15 cellular contexts compared by ENCODE assay signal in genomic region chr2:174581543-174581942, GRCh38. TPM values are rescaled to one million over a fixed set of nuclear protein-coding genes. Genes with fewer than 3 reads are reported as not detected.
A peak's percentile ranks its signal among the peaks of the same experiment; 100 is the strongest.
DNase-seq lines count a peak whose midpoint lies in the region; ATAC-seq, FAIRE-seq and TF ChIP-seq lines count a peak whose summit lies in the region.
"Had no signal": no experiment of that assay in that cellular context is flagged by ENCODE, and none has a peak within 500 bp of the region (broad histone marks: within the 10 kb centered on the region; RNA-seq: fewer than 3 reads in every experiment).

No MANE protein-coding gene starts in this region.

- peaks cover 74% of the 10 kb centered on the region for H3K4me1 Mint-ChIP-seq in activated CD4-positive, alpha-beta T cell treated with anti-CD3 and anti-CD28 coated beads for 36 hours
- peaks cover 10% of the 10 kb centered on the region for H3K4me1 Mint-ChIP-seq in neural progenitor cell

- H3F3A ChIP-seq in neural progenitor cell (ENCODE audit: low read depth): no peaks in the 10 kb centered on the region

- no peaks in the 10 kb centered on the region for H3K79me2 ChIP-seq in K562 (ENCODE audit: control insufficient read depth, insufficient read depth, low read length)
- H3K79me2 ChIP-seq in neural progenitor cell (ENCODE audit: low read depth): no peaks in the 10 kb centered on the region

- in situ Hi-C loops in K562 (cut with MboI): no loop called here

- H3K36me3 ChIP-seq in K562 (ENCODE audit: control insufficient read depth, insufficient read depth, low read length): no peaks in the 10 kb centered on the region
- no peaks in the 10 kb centered on the region for H3K36me3 ChIP-seq in neural progenitor cell

- H3K4me3 Mint-ChIP-seq in activated CD4-positive, alpha-beta T cell treated with anti-CD3 and anti-CD28 coated beads for 36 hours: no peak overlapping the region
- H3K4me3 Mint-ChIP-seq in neural progenitor cell: no peak overlapping the region

- no peak for TF ChIP-seq RAD21 in K562 (CRISPR knock-in tag; conservative IDR thresholded peaks at IDR 0.05 in 1 of 2, IDR thresholded peaks at IDR 0.05 in 1 of 2)

- no peak overlapping the region for H3K4me3 ChIP-seq in K562
- no peak overlapping the region for H3K4me3 ChIP-seq in neural progenitor cell
- H3K4me3 ChIP-seq: suprapubic skin had no signal

- TF ChIP-seq POLR2A in K562 (conservative IDR thresholded peaks at IDR 0.05): no peak

- no peaks in the 10 kb centered on the region; the same call in 1 of the 2 replicates for H4K20me1 ChIP-seq in K562 (replicated peaks; ENCODE audit: control insufficient read depth, insufficient read depth, low read length)
- no peaks in the 10 kb centered on the region for H4K20me1 ChIP-seq in neural progenitor cell (ENCODE audit: low read depth)

- 9% methylated on average over 4 of the region's 4 CpGs for WGBS in K562 (ENCODE audit: insufficient coverage, low coverage, missing lambda C conversion rate)

- POLR2A ChIA-PET in activated CD4-positive, alpha-beta T cell treated with anti-CD3 and anti-CD28 coated beads for 36 hours (lab: Charles Lee): interaction anchor here (0.6 kb wide), 1 partner anchor 88 kb away, joined by 3 read pairs; no protein-coding TSS in a partner anchor
- POLR2A ChIA-PET in K562 (lab: Yijun Ruan, JAX): no interaction called here

- no peak for TF ChIP-seq CTCF in K562 (IDR thresholded peaks at IDR 0.05 in 2 of 3, conservative IDR thresholded peaks at IDR 0.05 in 1 of 3; ENCODE audit: insufficient read depth in 2 of 3, low read depth in 1 of 3, low read length in 3 of 3)
- no peak for TF ChIP-seq CTCF in neural progenitor cell (IDR thresholded peaks at IDR 0.05)

- FAIRE-seq in K562 (lab: Jason Lieb, UNC): no peak
- FAIRE-seq: A204.1 had no signal

- no TSS peak for BruUV-seq in K562 (replicated peaks; lab: Mats Ljungman, UMichigan)

- DNase-seq in activated CD4-positive, alpha-beta T cell treated with anti-CD3 and anti-CD28 coated beads for 36 hours: no peak
- no peak for DNase-seq in activated CD4-positive, alpha-beta T cell treated with anti-CD3 and anti-CD28 coated beads, Interleukin-2, amount 50 U/mL, for 48 hours
- no peak for DNase-seq in K562 (ENCODE audit: extremely low read depth in 1 of 4, low spot score in 3 of 4)
- DNase-seq in stimulated activated naive CD8-positive, alpha-beta T cell treated with anti-CD3 and anti-CD28 coated beads, Interleukin-15, Interleukin-2, amounts not matched to agents 100 U/mL and 50 U/mL, for 24 hours: no peak
- DNase-seq in NCI-H2081 (lab: John Stamatoyannopoulos, UW): no peak
- no peak for DNase-seq in neural progenitor cell (ENCODE audit: low spot score)
- no peak for DNase-seq in DMS114 treated with DMSO at 0.1 percent for 48 hours (lab: John Stamatoyannopoulos, UW; ENCODE audit: unreplicated experiment)
- DNase-seq: Caco-2, cortex of kidney, NCI-H1048, NCI-H510A treated with DMSO at 0.1 percent for 48 hours had no signal

- CTCF ChIA-PET in activated CD4-positive, alpha-beta T cell treated with anti-CD3 and anti-CD28 coated beads for 36 hours (lab: Charles Lee): interaction anchor here (0.6 to 12.9 kb wide), 11 partner anchors 10 to 210 kb away, joined by 3 to 172 read pairs (median 9); partner anchors contain the start of gene WIPF1
- CTCF ChIA-PET in K562 (lab: Yijun Ruan, JAX; ENCODE audit: low intra/inter-chr PET ratio): no interaction called here

- no peak overlapping the region for H3K27ac ChIP-seq in K562 (ENCODE audit: extremely low read depth, low read depth, low read length)
- no peak overlapping the region for H3K27ac ChIP-seq in neural progenitor cell
- H3K27ac ChIP-seq: suprapubic skin had no signal

- H3K4me2 ChIP-seq in K562 (ENCODE audit: insufficient read depth, low read length) (no peak overlapping the region), neural progenitor cell (no peak overlapping the region)

- no peak for TF ChIP-seq EP300 in K562 (IDR thresholded peaks at IDR 0.05; ENCODE audit: low read length)

- H3K4me1 ChIP-seq in K562 (replicated peaks in 1 of 2; ENCODE audit: control insufficient read depth in 2 of 2, insufficient read depth in 2 of 2, low read length in 2 of 2): no peaks in the 10 kb centered on the region
- no peaks in the 10 kb centered on the region for H3K4me1 ChIP-seq in neural progenitor cell
- H3K4me1 ChIP-seq: Caco-2 had no signal

- peaks cover 0 to 4% of the 10 kb centered on the region in 2 experiments; a peak in 1 of 5 replicates for H3K27me3 ChIP-seq in K562 (ENCODE audit: control insufficient read depth in 2 of 2, insufficient read depth in 2 of 2, low read length in 2 of 2)
- no peaks in the 10 kb centered on the region for H3K27me3 ChIP-seq in neural progenitor cell
- H3K27me3 ChIP-seq: suprapubic skin had no signal

- H2AFZ ChIP-seq in K562 (ENCODE audit: low read depth, low read length) (no peak overlapping the region), neural progenitor cell (replicated peaks) (no peak overlapping the region)

- no peaks in the 10 kb centered on the region for H3K27me3 Mint-ChIP-seq in activated CD4-positive, alpha-beta T cell treated with anti-CD3 and anti-CD28 coated beads for 36 hours
- no peaks in the 10 kb centered on the region for H3K27me3 Mint-ChIP-seq in neural progenitor cell (ENCODE audit: insufficient read depth, low read depth)

- H3K36me3 Mint-ChIP-seq in activated CD4-positive, alpha-beta T cell treated with anti-CD3 and anti-CD28 coated beads for 36 hours (ENCODE audit: low read depth): peaks cover 54% of the 10 kb centered on the region
- H3K36me3 Mint-ChIP-seq in neural progenitor cell: peaks cover 3% of the 10 kb centered on the region

- no peak for ATAC-seq in activated CD4-positive, alpha-beta T cell treated with anti-CD3 and anti-CD28 coated beads for 36 hours
- ATAC-seq in HG03066 (IDR thresholded peaks at IDR 0.05; ENCODE audit: low read depth, unreplicated experiment) (peak; percentile 47), K562 (no peak)
- ATAC-seq in stimulated activated naive CD8-positive, alpha-beta T cell treated with anti-CD3 and anti-CD28 coated beads, Interleukin-15, Interleukin-2, amounts not matched to agents 100 U/mL and 50 U/mL, for 24 hours: peak; percentile 26
- ATAC-seq: HCT116 had no signal

- H3K27ac Mint-ChIP-seq in activated CD4-positive, alpha-beta T cell treated with anti-CD3 and anti-CD28 coated beads for 36 hours: peak overlapping the region; percentile 72
- H3K27ac Mint-ChIP-seq in neural progenitor cell: no peak overlapping the region

- H3K9ac ChIP-seq in K562 (ENCODE audit: insufficient read depth in 1 of 2, low read depth in 2 of 2, low read length in 2 of 2) (no peak overlapping the region), neural progenitor cell (no peak overlapping the region)

- no peaks in the 10 kb centered on the region for H3K9me1 ChIP-seq in K562 (ENCODE audit: control insufficient read depth, insufficient read depth, low read length)

- intact Hi-C loops in activated CD4-positive, alpha-beta T cell treated with anti-CD3 and anti-CD28 coated beads for 36 hours (cut with DNase I, micrococcal nuclease): no loop called here
- intact Hi-C loops in K562 (cut with micrococcal nuclease): no loop called here

- H3K9me3 Mint-ChIP-seq in activated CD4-positive, alpha-beta T cell treated with anti-CD3 and anti-CD28 coated beads for 36 hours (ENCODE audit: low read depth): no peaks in the 10 kb centered on the region
- H3K9me3 Mint-ChIP-seq in neural progenitor cell: no peaks in the 10 kb centered on the region

- H3K9me3 ChIP-seq in K562 (replicated peaks; ENCODE audit: control insufficient read depth, insufficient read depth, low read depth, low read length) (no peaks in the 10 kb centered on the region), neural progenitor cell (ENCODE audit: low read depth) (no peaks in the 10 kb centered on the region)
- H3K9me3 ChIP-seq: suprapubic skin had no signal

RNA-seq across cellular contexts. Expression of gene WIPF1, which starts 16.1 kb away (rescaled TPM):
- total RNA-seq in activated CD4-positive, alpha-beta T cell treated with anti-CD3 and anti-CD28 coated beads for 36 hours: 100 to 1,000 TPM; 161 to 188 TPM
- 1.3 and 2.3 TPM in 2 replicates for total RNA-seq in K562 (2011; cell fraction: chromatin; rRNA removed; ENCODE audit: low replicate concordance)
- total RNA-seq in K562 (2011; cell fraction: nucleolus; rRNA removed): 0.33 and 0.39 TPM in 2 replicates
- 0.95 and 1.4 TPM in 2 replicates for total RNA-seq in K562 (2011; cell fraction: nucleoplasm; rRNA removed)
- total RNA-seq in K562 (2014; rRNA removed) (0.49 and 2.4 TPM in 2 replicates), K562 (2014; rRNA removed; fragmentation: Illumina TruSeq; extraction: Trizol) (2.4 TPM in 2 replicates), K562 (2015; rRNA removed; fragmentation: Illumina TruSeq; extraction: Trizol) (4.9 and 5.8 TPM in 2 replicates), K562 (2021) (3.8 and 4.9 TPM in 2 replicates), neural progenitor cell (ENCODE audit: low replicate concordance) (14.6 and 17.2 TPM in 2 replicates)
- polyA plus RNA-seq in K562 (2011; rRNA removed) (0.54 and 3.7 TPM in 2 replicates), K562 (2014; fragmentation: Illumina TruSeq; extraction: Trizol) (3.0 and 3.6 TPM in 2 replicates), K562 (2014; fragmentation: Nextera tagmentation; extraction: Ambion mirVana) (under 1 TPM; 0.61 to 0.92 TPM), K562 (2014; rRNA removed) (1.8 and 2.5 TPM in 2 replicates)
- polyA plus RNA-seq in K562 (2011; cell fraction: cytosol; rRNA removed): 0.42 and 2.4 TPM in 2 replicates
- 0.75 and 3.5 TPM in 2 replicates for polyA plus RNA-seq in K562 (2011; cell fraction: nucleus; rRNA removed)
- polyA plus RNA-seq in K562 (2012): 6.6 and 14.1 TPM in 2 replicates
- 0.32 and 4.6 TPM in 2 replicates for polyA minus RNA-seq in K562 (2011; rRNA and poly(A)+ RNA removed)
- 0.48 and 2.4 TPM in 2 replicates for polyA minus RNA-seq in K562 (2011; cell fraction: cytosol; rRNA and poly(A)+ RNA removed)
- 0.27 and 5.9 TPM in 2 replicates for polyA minus RNA-seq in K562 (2011; cell fraction: nucleus; rRNA and poly(A)+ RNA removed)

Comparison
In these comparisons a context has a peak if more than half of its experiments do, and no peak if none do; other contexts are left out.
1. ATAC-seq: peak in HG03066 (single experiment) and stimulated activated naive CD8-positive, alpha-beta T cell treated with anti-CD3 and anti-CD28 coated beads, Interleukin-15, Interleukin-2, amounts not matched to agents 100 U/mL and 50 U/mL, for 24 hours (single experiment); none in activated CD4-positive, alpha-beta T cell treated with anti-CD3 and anti-CD28 coated beads for 36 hours (single experiment) and K562 (single experiment).